Comparison of ENCODE assay signal across 9 cellular contexts in genomic region chr7:2523941-2524807, GRCh38. TPM values are rescaled to one million over a fixed set of nuclear protein-coding genes. Genes with fewer than 3 reads are reported as not detected.
DNase-seq lines count a peak whose midpoint lies in the region; TF ChIP-seq lines count a peak whose summit lies in the region.
"Had no signal": no experiment of that assay in that cellular context is flagged by ENCODE, and none has a peak within 500 bp of the region (broad histone marks: within the 10 kb centered on the region; RNA-seq: fewer than 3 reads in every experiment).

No MANE protein-coding gene starts in this region.

- H3K9me3 ChIP-seq in endodermal cell (ENCODE audit: control insufficient read depth, low read length) (no peaks in the 10 kb centered on the region), mesenchymal stem cell (ENCODE audit: control insufficient read depth, low read length) (no peaks in the 10 kb centered on the region)
- H3K9me3 ChIP-seq: Caco-2 had no signal

- no peak overlapping the region for H3K4me3 ChIP-seq in endodermal cell (ENCODE audit: low read length)
- H3K4me3 ChIP-seq in mesenchymal stem cell (ENCODE audit: insufficient read depth in 1 of 2, low read depth in 1 of 2, low read length in 2 of 2): peak overlapping the region in 1 of 2 experiments; percentile 79

- peak overlapping the region in 1 of 2 experiments; percentile 85 for H3K4ac ChIP-seq in mesenchymal stem cell (ENCODE audit: low read depth in 1 of 2, low read length in 2 of 2)

- H3K9ac ChIP-seq in endodermal cell (ENCODE audit: extremely low read depth, low read length, poor library complexity, severe bottlenecking) (no peak overlapping the region), mesenchymal stem cell (ENCODE audit: low read length) (no peak overlapping the region)

- H3K4me3 Mint-ChIP-seq in activated T-cell treated with anti-CD3 and anti-CD28 coated beads, Interleukin-2, amount 50 U/mL, for 24 hours: peak overlapping the region; percentile 31
- no peak overlapping the region for H3K4me3 Mint-ChIP-seq in endodermal cell

- no peak for TF ChIP-seq CTCF in endodermal cell (conservative IDR thresholded peaks at IDR 0.05)

- H3K27me3 ChIP-seq in endodermal cell (ENCODE audit: control insufficient read depth, insufficient read depth, low read length, poor library complexity, severe bottlenecking) (peaks cover 16% of the 10 kb centered on the region), mesenchymal stem cell (ENCODE audit: control insufficient read depth in 1 of 2, insufficient read depth in 1 of 2, low read length in 2 of 2) (no peaks in the 10 kb centered on the region)

- no peaks in the 10 kb centered on the region for H3K79me1 ChIP-seq in mesenchymal stem cell (replicated peaks; ENCODE audit: low read length, poor library complexity, severe bottlenecking)

- peak overlapping the region; percentile 40 for H3K27ac Mint-ChIP-seq in activated T-cell treated with anti-CD3 and anti-CD28 coated beads, Interleukin-2, amount 50 U/mL, for 24 hours
- no peak overlapping the region for H3K27ac Mint-ChIP-seq in endodermal cell

- H4K8ac ChIP-seq in mesenchymal stem cell (ENCODE audit: low read length): peak overlapping the region; percentile 8

- peaks cover 65% of the 10 kb centered on the region for H3K4me1 Mint-ChIP-seq in activated T-cell treated with anti-CD3 and anti-CD28 coated beads, Interleukin-2, amount 50 U/mL, for 24 hours (ENCODE audit: low read depth)
- H3K4me1 Mint-ChIP-seq in endodermal cell: peaks cover 37% of the 10 kb centered on the region

- no peak overlapping the region for H2BK120ac ChIP-seq in mesenchymal stem cell (ENCODE audit: low read depth, low read length)

- H3K14ac ChIP-seq in mesenchymal stem cell (ENCODE audit: low read length in 2 of 2): no peak overlapping the region

- H3K4me1 ChIP-seq in endodermal cell (ENCODE audit: control insufficient read depth, insufficient read depth, low read length) (peaks cover 23% of the 10 kb centered on the region), mesenchymal stem cell (ENCODE audit: control insufficient read depth, insufficient read depth, low read depth, low read length) (peaks cover 72% of the 10 kb centered on the region)

- H3K36me3 ChIP-seq in endodermal cell (ENCODE audit: control insufficient read depth, insufficient read depth, low read length) (no peaks in the 10 kb centered on the region), mesenchymal stem cell (ENCODE audit: control insufficient read depth in 1 of 2, insufficient read depth in 2 of 2, low read depth in 1 of 2, low read length in 2 of 2) (peaks cover 0 to 76% of the 10 kb centered on the region in 2 experiments)

- H3K18ac ChIP-seq in mesenchymal stem cell (ENCODE audit: low read depth in 1 of 2, low read length in 2 of 2): peak overlapping the region in 1 of 2 experiments; percentile 83

- no peaks in the 10 kb centered on the region for H3K27me3 Mint-ChIP-seq in activated T-cell treated with anti-CD3 and anti-CD28 coated beads, Interleukin-2, amount 50 U/mL, for 24 hours
- peaks cover 16% of the 10 kb centered on the region for H3K27me3 Mint-ChIP-seq in endodermal cell (ENCODE audit: insufficient read depth)

- DNase-seq in activated T-cell treated with anti-CD3 and anti-CD28 coated beads, Interleukin-2, amount 50 U/mL, for 24 hours: no peak
- DNase-seq in activated T-cell treated with anti-CD3 and anti-CD28 coated beads for 4 hours (no peak), RPMI7951 (ENCODE audit: low read depth) (peak; percentile 91), endodermal cell (peak; percentile 85), mesenchymal stem cell (peak; percentile 65), ureter (ENCODE audit: low spot score) (peak; percentile 90), HPDE6-E6E7 (ENCODE audit: extremely low spot score) (no peak), RKO (ENCODE audit: low spot score) (no peak)

- peak overlapping the region; percentile 90 for H3K4me2 ChIP-seq in mesenchymal stem cell (ENCODE audit: low read length, poor library complexity, severe bottlenecking)

- H4K91ac ChIP-seq in mesenchymal stem cell (ENCODE audit: low read length): peak overlapping the region; percentile 36

- 44 to 59% methylated on average over 31 to 51 of the region's 51 CpGs for WGBS in endodermal cell (ENCODE audit: insufficient coverage in 1 of 2, insufficient read length in 1 of 2), 2 experiments
- WGBS in mesenchymal stem cell: 61% methylated on average over 46 of the region's 51 CpGs

- peaks cover 34% of the 10 kb centered on the region for H3K36me3 Mint-ChIP-seq in activated T-cell treated with anti-CD3 and anti-CD28 coated beads, Interleukin-2, amount 50 U/mL, for 24 hours (ENCODE audit: low read depth)
- peaks cover 10% of the 10 kb centered on the region for H3K36me3 Mint-ChIP-seq in endodermal cell (ENCODE audit: low read depth)

- no peak overlapping the region for H2AFZ ChIP-seq in mesenchymal stem cell (ENCODE audit: low read depth, low read length)

- H2BK15ac ChIP-seq in mesenchymal stem cell (ENCODE audit: low read depth, poor library complexity, severe bottlenecking): no peak overlapping the region

- no peaks in the 10 kb centered on the region for H3K9me3 Mint-ChIP-seq in activated T-cell treated with anti-CD3 and anti-CD28 coated beads, Interleukin-2, amount 50 U/mL, for 24 hours
- no peaks in the 10 kb centered on the region for H3K9me3 Mint-ChIP-seq in endodermal cell

- no peak overlapping the region for H3K23ac ChIP-seq in mesenchymal stem cell (ENCODE audit: low read length in 2 of 2)

- H3K27ac ChIP-seq in endodermal cell (ENCODE audit: low read depth, low read length) (peak overlapping the region; percentile 98), mesenchymal stem cell (ENCODE audit: low read length, poor library complexity, severe bottlenecking) (peak overlapping the region; percentile 62)

- H2BK5ac ChIP-seq in mesenchymal stem cell (ENCODE audit: low read depth, low read length, poor library complexity, severe bottlenecking): peak overlapping the region; percentile 33

- H2BK12ac ChIP-seq in mesenchymal stem cell (ENCODE audit: low read length in 2 of 2): peak overlapping the region in 1 of 2 experiments; percentile 92

- H2AK5ac ChIP-seq in mesenchymal stem cell (ENCODE audit: low read length, severe bottlenecking): no peak overlapping the region

RNA-seq across cellular contexts. Expression of gene LFNG, which starts 4.6 kb away (rescaled TPM):
- total RNA-seq in RPMI7951 (2014; rRNA removed; shearing (Covaris generic)): 19.1 and 28.5 TPM in 2 replicates
- total RNA-seq in endodermal cell (10 to 100 TPM; 16.0 to 47.2 TPM), ureter (22.5 TPM)
- polyA plus RNA-seq in endodermal cell (2013, experiment 1 of 2): 54.6 TPM
- polyA plus RNA-seq in endodermal cell (2013, experiment 2 of 2): 43.4 TPM
- 0.22 TPM for polyA plus RNA-seq in mesenchymal stem cell (2013, experiment 1 of 2)
- polyA plus RNA-seq in mesenchymal stem cell (2013, experiment 2 of 2): 0.21 TPM

RNA-seq across cellular contexts. Expression of gene BRAT1, which starts 31.1 kb away (rescaled TPM):
- 22.6 and 28.8 TPM in 2 replicates for total RNA-seq in RPMI7951 (2014; rRNA removed; shearing (Covaris generic))
- 10 to 100 TPM; 42.1 to 42.7 TPM for total RNA-seq in endodermal cell
- polyA plus RNA-seq in endodermal cell (2013, experiment 1 of 2): 46.3 TPM
- 42.2 TPM for polyA plus RNA-seq in endodermal cell (2013, experiment 2 of 2)
- polyA plus RNA-seq in mesenchymal stem cell (2013, experiment 1 of 2): 10.5 TPM
- polyA plus RNA-seq in mesenchymal stem cell (2013, experiment 2 of 2): 10.6 TPM
- 24.0 TPM for total RNA-seq in ureter

RNA-seq across cellular contexts. Expression of gene IQCE, which starts 34.6 kb away (rescaled TPM):
- total RNA-seq in RPMI7951 (2014; rRNA removed; shearing (Covaris generic)): 10.1 and 14.8 TPM in 2 replicates
- total RNA-seq in endodermal cell (10 to 100 TPM; 15.4 to 20.8 TPM), ureter (23.0 TPM)
- 15.7 TPM for polyA plus RNA-seq in endodermal cell (2013, experiment 1 of 2)
- polyA plus RNA-seq in endodermal cell (2013, experiment 2 of 2): 13.5 TPM
- 10.2 TPM for polyA plus RNA-seq in mesenchymal stem cell (2013, experiment 1 of 2)
- 10.0 TPM for polyA plus RNA-seq in mesenchymal stem cell (2013, experiment 2 of 2)

RNA-seq across cellular contexts. Expression of gene GRIFIN, which starts 48.0 kb away (rescaled TPM):
- total RNA-seq in RPMI7951 (2014; rRNA removed; shearing (Covaris generic)): not detected in 2 replicates
- total RNA-seq in endodermal cell: not detected
- not detected for polyA plus RNA-seq in endodermal cell (2013, experiment 1 of 2)
- not detected for polyA plus RNA-seq in endodermal cell (2013, experiment 2 of 2)
- polyA plus RNA-seq in mesenchymal stem cell (2013, experiment 1 of 2): not detected
- not detected for polyA plus RNA-seq in mesenchymal stem cell (2013, experiment 2 of 2)
- total RNA-seq in ureter: not detected
- total RNA-seq: Caco-2 had no signal

Comparison
In these comparisons a context has a peak if more than half of its experiments do, and no peak if none do; other contexts are left out.
1. DNase-seq: peak in RPMI7951 (single experiment), endodermal cell (single experiment), mesenchymal stem cell (single experiment) and ureter (single experiment); none in activated T-cell treated with anti-CD3 and anti-CD28 coated beads, Interleukin-2, amount 50 U/mL, for 24 hours (single experiment), activated T-cell treated with anti-CD3 and anti-CD28 coated beads for 4 hours (single experiment), HPDE6-E6E7 (single experiment) and RKO (single experiment).